Comparison of ENCODE assay signal across 15 cellular contexts in genomic region chr17:383771-384621, GRCh38. TPM values are rescaled to one million over a fixed set of nuclear protein-coding genes. Genes with fewer than 3 reads are reported as not detected.
A peak's percentile ranks its signal among the peaks of the same experiment; 100 is the strongest.
DNase-seq lines count a peak whose midpoint lies in the region; ATAC-seq and TF ChIP-seq lines count a peak whose summit lies in the region.
"Had no signal": no experiment of that assay in that cellular context is flagged by ENCODE, and none has a peak within 500 bp of the region (broad histone marks: within the 10 kb centered on the region; RNA-seq: fewer than 3 reads in every experiment).

No MANE protein-coding gene starts in this region.

- no peaks in the 10 kb centered on the region for H3K79me2 ChIP-seq in hepatocyte

- TF ChIP-seq CTCF in heart right ventricle (IDR thresholded peaks at IDR 0.05), result no peak
- no peak for TF ChIP-seq CTCF in WTC11 (IDR thresholded peaks at IDR 0.05)
- TF ChIP-seq CTCF in hepatocyte (IDR thresholded peaks at IDR 0.05; ENCODE audit: poor library complexity), result no peak
- no peak for TF ChIP-seq CTCF in GM10248 (IDR thresholded peaks at IDR 0.05; ENCODE audit: control extremely low read depth, extremely low read depth, low read depth, missing control alignments)
- no peak for TF ChIP-seq CTCF in mucosa of descending colon (IDR thresholded peaks at IDR 0.05)

- CTCF ChIA-PET in WTC11 (lab: Charles Lee) (interaction anchor here (0.7 to 2.0 kb wide), 6 partner anchors 7 to 316 kb away, joined by 3 to 13 read pairs (median 3); partner anchors contain the start of gene DOC2B), GM10248 (lab: Yijun Ruan, JAX) (interaction anchor here (1.6 kb wide), 1 partner anchor 11 kb away, joined by 5 read pairs; no protein-coding TSS in a partner anchor)

- H3K27ac ChIP-seq in heart right ventricle, result peak overlapping the region in 8 of 10 donors; percentile 37 to 94 (median 90)
- no peak overlapping the region for H3K27ac ChIP-seq in hepatocyte

- no peaks in the 10 kb centered on the region for H4K20me1 ChIP-seq in hepatocyte (ENCODE audit: insufficient read depth, poor library complexity, severe bottlenecking)

- H3K4me3 ChIP-seq in heart right ventricle (peak overlapping the region in 2 of 10 donors; percentile 55 to 56), hepatocyte (no peak overlapping the region), mucosa of descending colon (no peak overlapping the region)

- DNase-seq in heart right ventricle, result no peak
- no peak for DNase-seq in left cardiac atrium
- no peak for DNase-seq in WTC11 (ENCODE audit: low spot score)
- DNase-seq in hepatocyte (ENCODE audit: low spot score), result no peak
- no peak for DNase-seq in stimulated activated naive CD8-positive, alpha-beta T cell treated with anti-CD3 and anti-CD28 coated beads, Interleukin-15, amount 100 ng/mL, for 72 hours
- no peak for DNase-seq in GM10248 (ENCODE audit: extremely low spot score)
- no peak for DNase-seq in mucosa of descending colon
- DNase-seq: amniotic stem cell; effector CD8-positive, alpha-beta T cell; head of caudate nucleus; Kasumi-1; midbrain; RPMI8226 had no signal

- peaks cover 33% of the 10 kb centered on the region for H3K4me1 Mint-ChIP-seq in WTC11
- peaks cover 27% of the 10 kb centered on the region for H3K4me1 Mint-ChIP-seq in stimulated activated naive CD8-positive, alpha-beta T cell treated with anti-CD3 and anti-CD28 coated beads, Interleukin-15, amount 100 ng/mL, for 72 hours

- WGBS in heart right ventricle, 2 donors, result 68 to 81% methylated on average over 19 of the region's 19 CpGs
- 86% methylated on average over 18 of the region's 19 CpGs for WGBS in hepatocyte (ENCODE audit: low lambda C conversion rate, missing lambda C conversion rate)

- peaks cover 12% of the 10 kb centered on the region for H3K9me3 Mint-ChIP-seq in WTC11
- peaks cover 4 to 7% of the 10 kb centered on the region in 2 donors for H3K9me3 Mint-ChIP-seq in stimulated activated naive CD8-positive, alpha-beta T cell treated with anti-CD3 and anti-CD28 coated beads, Interleukin-15, amount 100 ng/mL, for 72 hours

- POLR2A ChIA-PET in WTC11 (lab: Charles Lee) (no interaction called here), GM10248 (lab: Yijun Ruan, JAX) (no interaction called here)

- peaks cover 61% of the 10 kb centered on the region for H3K27me3 Mint-ChIP-seq in WTC11 (ENCODE audit: low read depth)
- peaks cover 57% of the 10 kb centered on the region for H3K27me3 Mint-ChIP-seq in stimulated activated naive CD8-positive, alpha-beta T cell treated with anti-CD3 and anti-CD28 coated beads, Interleukin-15, amount 100 ng/mL, for 72 hours

- H3K4me2 ChIP-seq in hepatocyte, result peak overlapping the region; percentile 99

- no peak for ATAC-seq in heart right ventricle
- no peak for ATAC-seq in left cardiac atrium
- no peak for ATAC-seq in WTC11
- no peak for ATAC-seq in stimulated activated naive CD8-positive, alpha-beta T cell treated with anti-CD3 and anti-CD28 coated beads, Interleukin-15, amount 100 ng/mL, for 72 hours
- no peak for ATAC-seq in HG03196 (IDR thresholded peaks at IDR 0.05; ENCODE audit: unreplicated experiment)
- no peak for ATAC-seq in mucosa of descending colon
- ATAC-seq: activated CD4-positive, CD25-positive, alpha-beta regulatory T cell treated with anti-CD3 and anti-CD28 coated beads, Interleukin-2, amount 50 U/mL, for 24 hours had no signal

- H3K9me2 ChIP-seq in hepatocyte (replicated peaks; ENCODE audit: insufficient read depth), result no peaks in the 10 kb centered on the region

- no peak overlapping the region for H2AFZ ChIP-seq in hepatocyte

- intact Hi-C loops in heart right ventricle (cut with DNase I) (loop anchor here in 2 of 10 donors (2.0 to 5.0 kb wide), 3 partner anchors 33 to 239 kb away; no protein-coding TSS in a partner anchor), left cardiac atrium (cut with DNase I) (loop anchor here in 1 of 2 donors (10.0 kb wide), 1 partner anchor 119 kb away; no protein-coding TSS in a partner anchor), mucosa of descending colon (cut with DNase I, micrococcal nuclease) (no loop called here)

- peaks cover 3 to 41% (median 12%) of the 10 kb centered on the region in 9 donors for H3K4me1 ChIP-seq in heart right ventricle
- peaks cover 30% of the 10 kb centered on the region for H3K4me1 ChIP-seq in hepatocyte (ENCODE audit: insufficient read depth)
- peaks cover 7% of the 10 kb centered on the region for H3K4me1 ChIP-seq in mucosa of descending colon (ENCODE audit: low read depth)

- H3K36me3 ChIP-seq in heart right ventricle (no peaks in the 10 kb centered on the region), hepatocyte (replicated peaks; ENCODE audit: insufficient read depth, low read depth) (no peaks in the 10 kb centered on the region), mucosa of descending colon (ENCODE audit: low read depth) (no peaks in the 10 kb centered on the region)

- H3K4me3 Mint-ChIP-seq in WTC11, result peak overlapping the region; percentile 68
- H3K4me3 Mint-ChIP-seq in stimulated activated naive CD8-positive, alpha-beta T cell treated with anti-CD3 and anti-CD28 coated beads, Interleukin-15, amount 100 ng/mL, for 72 hours, result peak overlapping the region; percentile 34 to 57

- H3K27ac Mint-ChIP-seq in WTC11, result no peak overlapping the region
- H3K27ac Mint-ChIP-seq in stimulated activated naive CD8-positive, alpha-beta T cell treated with anti-CD3 and anti-CD28 coated beads, Interleukin-15, amount 100 ng/mL, for 72 hours, result no peak overlapping the region

- H3K27me3 ChIP-seq in heart right ventricle (peaks cover 0 to 30% (median 4%) of the 10 kb centered on the region in 7 donors), hepatocyte (no peaks in the 10 kb centered on the region)

- H3K9me3 ChIP-seq in heart right ventricle (peaks cover 0 to 4% (median 0%) of the 10 kb centered on the region in 11 donors), hepatocyte (ENCODE audit: low read depth) (no peaks in the 10 kb centered on the region), mucosa of descending colon (no peaks in the 10 kb centered on the region)

- peaks cover 5% of the 10 kb centered on the region for H3K36me3 Mint-ChIP-seq in WTC11

TF ChIP-seq in WTC11, 78 proteins besides CTCF, POLR2A, EP300 and RAD21:
- peak; percentile 67 for TF ChIP-seq USF2 (CRISPR knock-in tag; IDR thresholded peaks at IDR 0.05)
- no peak for TF ChIP-seq ZNF317 (CRISPR knock-in tag; IDR thresholded peaks at IDR 0.05; ENCODE audit: borderline replicate concordance, low read depth)

RNA-seq across cellular contexts. Expression of gene RPH3AL, which starts 31.4 kb away (rescaled TPM):
- 10 to 100 TPM in 1 of 10 donors, 1 to 10 TPM in 9; 3.6 to 11.1 (median 6.2) TPM for total RNA-seq in heart right ventricle
- 1 to 10 TPM; 4.5 to 6.4 TPM for polyA plus RNA-seq in heart right ventricle
- 10 to 100 TPM in 1 of 2 donors, 1 to 10 TPM in 1; 5.9 to 10.9 TPM for total RNA-seq in left cardiac atrium
- 2.0 to 4.6 TPM (median 3.7 TPM) in 3 replicates for total RNA-seq in WTC11 (2021)
- 7.0 and 10.2 TPM in 2 replicates for total RNA-seq in hepatocyte
- polyA plus RNA-seq in hepatocyte, result 7.6 and 12.0 TPM in 2 replicates
- 10 to 100 TPM; 24.0 to 44.1 (median 36.7) TPM for total RNA-seq in mucosa of descending colon
